Comparison of ENCODE assay signal across 9 cellular contexts in genomic region chr2:73939419-73939818, GRCh38. TPM values are rescaled to one million over a fixed set of nuclear protein-coding genes. Genes with fewer than 3 reads are reported as not detected.
DNase-seq lines count a peak whose midpoint lies in the region; ATAC-seq and TF ChIP-seq lines count a peak whose summit lies in the region.
"Had no signal": no experiment of that assay in that cellular context is flagged by ENCODE, and none has a peak within 500 bp of the region (broad histone marks: within the 10 kb centered on the region; RNA-seq: fewer than 3 reads in every experiment).

No MANE protein-coding gene starts in this region.

- no peaks in the 10 kb centered on the region for H3K27me3 Mint-ChIP-seq in activated T-cell treated with anti-CD3 and anti-CD28 coated beads, Interleukin-2, amount 50 U/mL, for 4 hours (ENCODE audit: low read depth)

- peak; percentile 20 for DNase-seq in stimulated activated CD4-positive, alpha-beta T cell treated with anti-CD3 and anti-CD28 coated beads, Interleukin-4, amount 100 ng/mL, for 1 hour
- DNase-seq in stimulated activated CD4-positive, alpha-beta T cell treated with anti-CD3 and anti-CD28 coated beads, Interleukin-4, amount 100 ng/mL, for 24 hours, result no peak
- peak; percentile 30 for DNase-seq in activated T-cell treated with anti-CD3 and anti-CD28 coated beads, Interleukin-2, amount 50 U/mL, for 4 hours
- DNase-seq in heart right ventricle (no peak), upper lobe of right lung (peak; percentile 66), NCI-H2171 treated with DMSO at 0.1 percent for 48 hours (lab: John Stamatoyannopoulos, UW) (no peak), amniotic stem cell (lab: John Stamatoyannopoulos, UW) (no peak)
- DNase-seq: spleen had no signal

- peaks cover 0 to 53% (median 14%) of the 10 kb centered on the region in 9 donors for H3K4me1 ChIP-seq in heart right ventricle
- H3K4me1 ChIP-seq in upper lobe of right lung, result no peaks in the 10 kb centered on the region

- ATAC-seq in activated T-cell treated with anti-CD3 and anti-CD28 coated beads, Interleukin-2, amount 50 U/mL, for 4 hours, result peak; percentile 47 to 51
- ATAC-seq in heart right ventricle (peak; percentile 38 to 96 (median 70)), upper lobe of right lung (peak; percentile 96), HG03159 (IDR thresholded peaks at IDR 0.05; ENCODE audit: unreplicated experiment) (no peak)

- peaks cover 43% of the 10 kb centered on the region for H3K36me3 Mint-ChIP-seq in activated T-cell treated with anti-CD3 and anti-CD28 coated beads, Interleukin-2, amount 50 U/mL, for 4 hours (ENCODE audit: insufficient read depth)

- peaks cover 84% of the 10 kb centered on the region for H3K4me1 Mint-ChIP-seq in activated T-cell treated with anti-CD3 and anti-CD28 coated beads, Interleukin-2, amount 50 U/mL, for 4 hours (ENCODE audit: low read depth)

- H3K27ac ChIP-seq in heart right ventricle (no peak overlapping the region), upper lobe of right lung (no peak overlapping the region)
- H3K27ac ChIP-seq: spleen had no signal

- H3K4me3 ChIP-seq in heart right ventricle (no peak overlapping the region), upper lobe of right lung (no peak overlapping the region)
- H3K4me3 ChIP-seq: spleen had no signal

- H3K27me3 ChIP-seq in heart right ventricle (no peaks in the 10 kb centered on the region), upper lobe of right lung (no peaks in the 10 kb centered on the region)
- H3K27me3 ChIP-seq: spleen had no signal

- H3K9me3 Mint-ChIP-seq in activated T-cell treated with anti-CD3 and anti-CD28 coated beads, Interleukin-2, amount 50 U/mL, for 4 hours, result no peaks in the 10 kb centered on the region

- WGBS in heart right ventricle, 2 donors, result 75 to 82% methylated on average over 2 of the region's 2 CpGs

- TF ChIP-seq CTCF in heart right ventricle (IDR thresholded peaks at IDR 0.05), result peak in 5 of 9 donors; percentile 6 to 44 (median 27)
- peak; percentile 27 for TF ChIP-seq CTCF in upper lobe of right lung (IDR thresholded peaks at IDR 0.05)

- H3K4me3 Mint-ChIP-seq in activated T-cell treated with anti-CD3 and anti-CD28 coated beads, Interleukin-2, amount 50 U/mL, for 4 hours, result no peak overlapping the region

- intact Hi-C loops in heart right ventricle (cut with DNase I), result loop anchor here in 3 of 10 donors (5.0 to 10.0 kb wide), 3 partner anchors 33 to 65 kb away; partner anchors contain the start of gene TET3 (in 1 of the 3)
- intact Hi-C loops in upper lobe of right lung (cut with DNase I), result no loop called here

- H3K36me3 ChIP-seq in heart right ventricle (peaks cover 0 to 78% (median 4%) of the 10 kb centered on the region in 9 donors), upper lobe of right lung (peaks cover 30% of the 10 kb centered on the region)

- H3K9me3 ChIP-seq in heart right ventricle (no peaks in the 10 kb centered on the region), upper lobe of right lung (no peaks in the 10 kb centered on the region)
- H3K9me3 ChIP-seq: spleen had no signal

RNA-seq across cellular contexts. Expression of gene DGUOK, which starts 12.7 kb away (rescaled TPM):
- 10 to 100 TPM; 69.5 to 76.0 (median 74.2) TPM for total RNA-seq in activated T-cell treated with anti-CD3 and anti-CD28 coated beads, Interleukin-2, amount 50 U/mL, for 4 hours
- total RNA-seq in heart right ventricle (10 to 100 TPM; 18.7 to 29.4 (median 22.6) TPM), upper lobe of right lung (34.4 TPM)
- polyA plus RNA-seq in heart right ventricle, result 10 to 100 TPM; 38.7 to 56.2 TPM

RNA-seq across cellular contexts. Expression of gene TET3, which starts 45.3 kb away (rescaled TPM):
- total RNA-seq in activated T-cell treated with anti-CD3 and anti-CD28 coated beads, Interleukin-2, amount 50 U/mL, for 4 hours, result 10 to 100 TPM; 30.8 to 34.0 (median 31.7) TPM
- total RNA-seq in heart right ventricle (1 to 10 TPM; 2.1 to 8.0 (median 2.9) TPM), upper lobe of right lung (19.9 TPM)
- 1 to 10 TPM; 1.1 to 1.3 TPM for polyA plus RNA-seq in heart right ventricle

RNA-seq across cellular contexts. Expression of gene ACTG2, which starts 46.6 kb away (rescaled TPM):
- total RNA-seq in activated T-cell treated with anti-CD3 and anti-CD28 coated beads, Interleukin-2, amount 50 U/mL, for 4 hours, result under 1 TPM; 0.52 to 0.89 (median 0.63) TPM
- total RNA-seq in heart right ventricle (1 to 10 TPM in 6 of 10 donors, under 1 TPM in 4; 0.52 to 3.7 (median 1.4) TPM), upper lobe of right lung (37.9 TPM)
- polyA plus RNA-seq in heart right ventricle, result 10 to 100 TPM in 1 of 2 donors, 1 to 10 TPM in 1; 5.6 to 44.1 TPM

Comparison
In these comparisons a context has a peak if more than half of its experiments do, and no peak if none do; other contexts are left out.
1. DNase-seq: peak in stimulated activated CD4-positive, alpha-beta T cell treated with anti-CD3 and anti-CD28 coated beads, Interleukin-4, amount 100 ng/mL, for 1 hour (single experiment), activated T-cell treated with anti-CD3 and anti-CD28 coated beads, Interleukin-2, amount 50 U/mL, for 4 hours (single experiment) and upper lobe of right lung (single experiment); none in stimulated activated CD4-positive, alpha-beta T cell treated with anti-CD3 and anti-CD28 coated beads, Interleukin-4, amount 100 ng/mL, for 24 hours (single experiment), heart right ventricle (0 of 2), NCI-H2171 treated with DMSO at 0.1 percent for 48 hours (single experiment) and amniotic stem cell (single experiment).